Comparison of ENCODE assay signal across 1 cellular context in genomic region chr14:104752735-104753527, GRCh38.
TF ChIP-seq lines count a peak whose summit lies in the region.

Gene SIVA1, plus strand, starts transcription at chr14:104753147. Its CDS starts 55 bp downstream, at chr14:104753202.

TF ChIP-seq in HepG2, 621 proteins besides CTCF, POLR2A, EP300 and RAD21 (continued from another document and continues in another):
- TF ChIP-seq ZNF687 (CRISPR knock-in tag; IDR thresholded peaks at IDR 0.05), result peak; percentile 82
- no peak for TF ChIP-seq TRIM22 (IDR thresholded peaks at IDR 0.05)
- peak; percentile 62 for TF ChIP-seq SAFB2 (CRISPR knock-in tag; IDR thresholded peaks at IDR 0.05; ENCODE audit: borderline replicate concordance, low read depth)
- TF ChIP-seq ZNF24 (IDR thresholded peaks at IDR 0.05), result no peak
- peak; percentile 62; the same call in 1 of the 2 replicates for TF ChIP-seq TSC22D2 (CRISPR knock-in tag; IDR thresholded peaks at IDR 0.05; ENCODE audit: borderline replicate concordance)
- TF ChIP-seq ZFP82 (CRISPR knock-in tag; IDR thresholded peaks at IDR 0.05; ENCODE audit: borderline replicate concordance), result peak; percentile 59; the same call in 1 of the 2 replicates
- peak; percentile 55; the same call in 1 of the 2 replicates for TF ChIP-seq ZNF782 (CRISPR knock-in tag; IDR thresholded peaks at IDR 0.05; ENCODE audit: borderline replicate concordance)
- peak; percentile 96 for TF ChIP-seq ZHX2 (IDR thresholded peaks at IDR 0.05; ENCODE audit: low read depth)
- TF ChIP-seq ZHX2 (CRISPR knock-in tag; IDR thresholded peaks at IDR 0.05; ENCODE audit: borderline replicate concordance), result peak; percentile 19; the same call in 1 of the 2 replicates
- peak; percentile 67; the same call in 1 of the 2 replicates for TF ChIP-seq ZNF546 (CRISPR knock-in tag; conservative IDR thresholded peaks at IDR 0.05)
- no peak for TF ChIP-seq ZFP36L2 (CRISPR knock-in tag; IDR thresholded peaks at IDR 0.05)
- TF ChIP-seq GTF2F1 (IDR thresholded peaks at IDR 0.05; ENCODE audit: low read length), result no peak
- TF ChIP-seq MAF1 (CRISPR knock-in tag; IDR thresholded peaks at IDR 0.05; ENCODE audit: borderline replicate concordance), result no peak
- TF ChIP-seq TFDP1 (CRISPR knock-in tag; IDR thresholded peaks at IDR 0.05; ENCODE audit: borderline replicate concordance), result peak; percentile 97
- TF ChIP-seq POLR2G (IDR thresholded peaks at IDR 0.05; ENCODE audit: low read depth, low read length), result peak; percentile 77
- TF ChIP-seq SP140L (CRISPR knock-in tag; IDR thresholded peaks at IDR 0.05; ENCODE audit: borderline replicate concordance), result no peak
- peak; percentile 98 for TF ChIP-seq GMEB1 (CRISPR knock-in tag; IDR thresholded peaks at IDR 0.05; ENCODE audit: borderline replicate concordance)
- no peak for TF ChIP-seq FUBP1 (CRISPR knock-in tag; IDR thresholded peaks at IDR 0.05; ENCODE audit: borderline replicate concordance)
- peak; percentile 83; the same call in 1 of the 2 replicates for TF ChIP-seq ZNF749 (CRISPR knock-in tag; IDR thresholded peaks at IDR 0.05; ENCODE audit: borderline replicate concordance)
- TF ChIP-seq RFX3 (CRISPR knock-in tag; IDR thresholded peaks at IDR 0.05), result no peak
- peak; percentile 75; the same call in 1 of the 2 replicates for TF ChIP-seq ZNF34 (CRISPR knock-in tag; IDR thresholded peaks at IDR 0.05; ENCODE audit: borderline replicate concordance)
- TF ChIP-seq NFIB (CRISPR knock-in tag; IDR thresholded peaks at IDR 0.05; ENCODE audit: borderline replicate concordance), result no peak
- TF ChIP-seq HDAC1 (CRISPR knock-in tag; IDR thresholded peaks at IDR 0.05), result peak; percentile 95
- TF ChIP-seq SALL1 (CRISPR knock-in tag; IDR thresholded peaks at IDR 0.05), result peak; percentile 63
- no peak for TF ChIP-seq THAP7 (CRISPR knock-in tag; IDR thresholded peaks at IDR 0.05)
- TF ChIP-seq ZNF382 (CRISPR knock-in tag; IDR thresholded peaks at IDR 0.05; ENCODE audit: borderline replicate concordance), result no peak
- TF ChIP-seq MIXL1 (CRISPR knock-in tag; IDR thresholded peaks at IDR 0.05), result no peak
- TF ChIP-seq ZNF775 (CRISPR knock-in tag; IDR thresholded peaks at IDR 0.05; ENCODE audit: borderline replicate concordance), result 0 out of 2 replicates have a peak, but pooled peaks have one; percentile 35
- no peak for TF ChIP-seq PAWR (CRISPR knock-in tag; IDR thresholded peaks at IDR 0.05; ENCODE audit: borderline replicate concordance)
- TF ChIP-seq HNRNPL (IDR thresholded peaks at IDR 0.05; ENCODE audit: low read depth, low read length), result peak; percentile 71; the same call in 1 of the 2 replicates
- TF ChIP-seq ZNF362 (CRISPR knock-in tag; IDR thresholded peaks at IDR 0.05; ENCODE audit: borderline replicate concordance), result 0 out of 2 replicates have a peak, but pooled peaks have one; percentile 16
- no peak for TF ChIP-seq CEBPG (CRISPR knock-in tag; IDR thresholded peaks at IDR 0.05)
- TF ChIP-seq KDM5A (IDR thresholded peaks at IDR 0.05; ENCODE audit: borderline replicate concordance, low read length), result peak; percentile 73; the same call in 1 of the 2 replicates
- TF ChIP-seq ZNF275 (CRISPR knock-in tag; IDR thresholded peaks at IDR 0.05; ENCODE audit: borderline replicate concordance), result peak; percentile 68; the same call in 1 of the 2 replicates
- no peak for TF ChIP-seq NPAS2 (CRISPR knock-in tag; IDR thresholded peaks at IDR 0.05; ENCODE audit: borderline replicate concordance)
